9 cellular contexts compared by ENCODE assay signal in the genomic region with DNA sequence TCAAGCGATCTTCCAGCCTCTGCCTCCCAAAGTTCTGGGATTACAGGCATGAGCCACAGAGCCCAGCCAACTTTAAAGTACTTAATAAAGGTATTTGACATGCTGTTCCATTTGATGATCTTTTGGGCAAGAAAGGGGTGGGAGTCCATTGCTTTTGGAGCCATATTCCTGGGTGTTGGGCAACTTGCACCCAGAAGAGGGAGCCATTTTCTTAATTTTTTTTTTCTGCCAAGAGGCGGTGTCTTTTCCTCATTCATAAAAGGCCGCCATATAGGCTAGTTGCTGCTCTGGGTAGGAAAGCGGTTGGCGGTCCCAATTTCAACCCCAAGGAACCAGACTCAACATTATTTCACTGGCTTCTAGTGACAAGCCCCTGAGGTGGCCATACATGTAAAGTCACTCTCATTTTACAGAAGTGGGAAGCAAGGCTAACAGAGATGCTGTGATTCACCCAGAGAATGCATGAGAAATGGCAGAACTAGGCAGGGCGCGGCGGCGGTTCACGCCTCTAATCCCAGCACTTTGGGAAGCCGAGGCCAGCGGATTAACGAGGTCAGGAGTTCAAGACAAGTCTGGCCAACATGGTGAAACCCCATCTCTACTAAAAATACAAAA.
A peak's percentile ranks its signal among the peaks of the same experiment; 100 is the strongest.
DNase-seq lines count a peak whose midpoint lies in the region; TF ChIP-seq lines count a peak whose summit lies in the region.
"Had no signal": no experiment of that assay in that cellular context is flagged by ENCODE, and none has a peak within 500 bp of the region (broad histone marks: within the 10 kb centered on the region; RNA-seq: fewer than 3 reads in every experiment).

No MANE protein-coding gene starts in this region.

- H3K27me3 ChIP-seq in Loucy (ENCODE audit: insufficient read depth, low read length, poor library complexity, severe bottlenecking): no peaks in the 10 kb centered on the region
- no peaks in the 10 kb centered on the region for H3K27me3 ChIP-seq in mesendoderm (ENCODE audit: insufficient read depth, low read length, poor library complexity)

- no peaks in the 10 kb centered on the region for H3K79me1 ChIP-seq in mesendoderm (ENCODE audit: low read length)

- H3K27ac ChIP-seq in mesendoderm (ENCODE audit: low read depth, low read length): no peak overlapping the region

- H3K36me3 ChIP-seq in Loucy (ENCODE audit: insufficient read depth, low read length) (no peaks in the 10 kb centered on the region), mesendoderm (ENCODE audit: control insufficient read depth, insufficient read depth, low read length) (no peaks in the 10 kb centered on the region)
- H3K36me3 ChIP-seq: HAP-1 had no signal

- H4K5ac ChIP-seq in mesendoderm (ENCODE audit: low read length): no peak overlapping the region

- WGBS in mesendoderm (ENCODE audit: extremely low coverage, insufficient coverage, low lambda C conversion rate): no CpG with 5 or more reads among the region's 13 CpGs

- no peak overlapping the region for H2BK5ac ChIP-seq in mesendoderm (ENCODE audit: low read length)

- H3K9ac ChIP-seq in Loucy (ENCODE audit: low read depth, low read length, poor library complexity, severe bottlenecking) (no peak overlapping the region), mesendoderm (ENCODE audit: low read length) (no peak overlapping the region)

- H3K23ac ChIP-seq in mesendoderm (ENCODE audit: low read length): no peak overlapping the region

- H4K20me1 ChIP-seq in Loucy (ENCODE audit: insufficient read depth, low read length, poor library complexity, severe bottlenecking): no peaks in the 10 kb centered on the region

- no peak overlapping the region for H2AK5ac ChIP-seq in mesendoderm (ENCODE audit: low read length)

- H3K4me3 ChIP-seq in Loucy (ENCODE audit: low read length, poor library complexity, severe bottlenecking) (no peak overlapping the region), astrocyte of the cerebellum (ENCODE audit: low read depth, low read length) (no peak overlapping the region), mesendoderm (ENCODE audit: low read length) (no peak overlapping the region)
- H3K4me3 ChIP-seq: HAP-1 had no signal

- TF ChIP-seq CTCF in Loucy (conservative IDR thresholded peaks at IDR 0.05; ENCODE audit: low read length) (peak; percentile 40), astrocyte of the cerebellum (IDR thresholded peaks at IDR 0.05; ENCODE audit: low read depth, low read length, missing control alignments) (peak; percentile 56)

- H3K4ac ChIP-seq in mesendoderm (ENCODE audit: low read depth, low read length): no peak overlapping the region

- H3K4me1 ChIP-seq in Loucy (ENCODE audit: insufficient read depth, low read length, poor library complexity, severe bottlenecking): no peaks in the 10 kb centered on the region
- peaks cover 2% of the 10 kb centered on the region for H3K4me1 ChIP-seq in mesendoderm (ENCODE audit: control insufficient read depth, low read depth, low read length)
- H3K4me1 ChIP-seq: HAP-1 had no signal

- no peaks in the 10 kb centered on the region for H3K9me3 ChIP-seq in Loucy (ENCODE audit: insufficient read depth, low read depth, low read length)
- H3K9me3 ChIP-seq: HAP-1 had no signal

- intact Hi-C loops in posterior vena cava (cut with DNase I): no loop called here

- no peaks in the 10 kb centered on the region for H3K9me2 ChIP-seq in Loucy (replicated peaks; ENCODE audit: low read depth, low read length)

- H3F3A ChIP-seq in Loucy (ENCODE audit: low read depth): no peaks in the 10 kb centered on the region

- in situ Hi-C loops in G401 (cut with HindIII; ENCODE audit: low sequenced_read_pairs) (loop anchor here (25.0 kb wide), 1 partner anchor 721 kb away; a partner anchor contains a TSS), astrocyte of the cerebellum (cut with HindIII; ENCODE audit: low sequenced_read_pairs) (no loop called here)

- no peaks in the 10 kb centered on the region for H3K79me2 ChIP-seq in Loucy (ENCODE audit: insufficient read depth, low read length)
- H3K79me2 ChIP-seq in mesendoderm (ENCODE audit: control insufficient read depth, insufficient read depth, low read length): no peaks in the 10 kb centered on the region

- H2BK15ac ChIP-seq in mesendoderm (replicated peaks; ENCODE audit: low read depth): no peak overlapping the region

- no peak overlapping the region for H2AFZ ChIP-seq in Loucy (ENCODE audit: low read length)

- H3K18ac ChIP-seq in mesendoderm (ENCODE audit: low read length): no peak overlapping the region

- no peak overlapping the region for H4K8ac ChIP-seq in mesendoderm (ENCODE audit: low read depth, low read length)

- H3K56ac ChIP-seq in mesendoderm (ENCODE audit: low read length): no peak overlapping the region

- DNase-seq in G401 (ENCODE audit: low spot score) (peak; percentile 53), astrocyte of the cerebellum (ENCODE audit: low read depth) (peak; percentile 3), mesendoderm (peak; percentile 57), NCI-H2081 treated with DMSO at 0.1 percent for 48 hours (lab: John Stamatoyannopoulos, UW) (no peak), posterior vena cava (ENCODE audit: low spot score) (no peak), NCI-H748 treated with DMSO at 0.1 percent for 48 hours (lab: John Stamatoyannopoulos, UW) (no peak), putamen (ENCODE audit: low spot score) (no peak)

- H2BK120ac ChIP-seq in mesendoderm (ENCODE audit: low read depth, low read length): no peak overlapping the region

- H3K4me2 ChIP-seq in Loucy (ENCODE audit: low read depth, low read length, poor library complexity, severe bottlenecking) (no peak overlapping the region), mesendoderm (ENCODE audit: low read length) (no peak overlapping the region)

Comparison
In these comparisons a context has a peak if more than half of its experiments do, and no peak if none do; other contexts are left out.
1. DNase-seq: peak in G401 (single experiment), astrocyte of the cerebellum (single experiment) and mesendoderm (single experiment); none in NCI-H2081 treated with DMSO at 0.1 percent for 48 hours (single experiment), posterior vena cava (single experiment), NCI-H748 treated with DMSO at 0.1 percent for 48 hours (single experiment) and putamen (single experiment).